1 cellular context compared by ENCODE assay signal in the genomic region with DNA sequence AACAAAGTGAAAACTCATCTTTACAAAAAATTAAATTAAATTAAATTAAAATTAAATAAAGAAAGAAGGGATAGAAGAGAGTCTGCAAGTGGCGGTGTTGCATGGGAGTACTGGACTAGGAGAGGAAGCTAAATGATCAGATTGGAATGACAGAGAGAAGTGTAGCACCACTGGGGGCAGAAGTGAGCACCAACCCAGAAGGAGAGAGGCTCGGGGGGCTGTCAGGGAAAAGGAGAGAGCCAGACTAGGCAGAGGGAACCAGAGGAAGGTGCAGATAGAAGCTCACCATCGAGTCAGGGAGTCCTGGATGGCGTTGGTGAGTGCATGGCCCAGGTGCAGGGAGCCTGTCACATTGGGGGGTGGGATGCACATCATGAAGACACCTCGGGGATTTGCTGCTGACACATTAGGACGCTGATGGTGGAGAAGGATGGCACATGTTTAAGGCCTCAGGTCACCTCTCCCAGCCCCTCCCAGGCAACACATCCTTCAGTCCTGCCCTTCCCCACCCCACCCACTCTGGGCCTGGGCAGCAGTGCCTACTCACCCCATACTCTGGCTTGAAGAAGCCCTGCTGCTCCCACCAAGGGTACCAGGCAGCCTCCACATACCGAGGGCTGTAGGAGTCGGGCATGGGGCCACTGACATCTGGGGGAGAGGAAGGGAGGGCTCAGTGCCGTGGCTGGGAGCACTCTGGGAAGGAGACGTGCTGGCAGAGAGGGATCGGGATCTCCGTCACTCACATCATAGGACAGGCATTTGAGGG.
TF ChIP-seq lines count a peak whose summit lies in the region.

No MANE protein-coding gene starts in this region.

TF ChIP-seq in HCT116, 20 proteins besides CTCF, POLR2A, EP300 and RAD21:
- TF ChIP-seq ZNF274 (IDR thresholded peaks at IDR 0.05; ENCODE audit: low read depth, low read length) (no peak), FOSL1 (IDR thresholded peaks at IDR 0.05; ENCODE audit: low read depth) (no peak), YY1 (IDR thresholded peaks at IDR 0.05; ENCODE audit: extremely low read depth, insufficient replicate concordance, low read depth, low read length) (no peak), ELF1 (IDR thresholded peaks at IDR 0.05; ENCODE audit: borderline replicate concordance, low read depth) (no peak), CBX3 (IDR thresholded peaks at IDR 0.05; ENCODE audit: low read depth) (no peak)
- TF ChIP-seq, protein P1, sequence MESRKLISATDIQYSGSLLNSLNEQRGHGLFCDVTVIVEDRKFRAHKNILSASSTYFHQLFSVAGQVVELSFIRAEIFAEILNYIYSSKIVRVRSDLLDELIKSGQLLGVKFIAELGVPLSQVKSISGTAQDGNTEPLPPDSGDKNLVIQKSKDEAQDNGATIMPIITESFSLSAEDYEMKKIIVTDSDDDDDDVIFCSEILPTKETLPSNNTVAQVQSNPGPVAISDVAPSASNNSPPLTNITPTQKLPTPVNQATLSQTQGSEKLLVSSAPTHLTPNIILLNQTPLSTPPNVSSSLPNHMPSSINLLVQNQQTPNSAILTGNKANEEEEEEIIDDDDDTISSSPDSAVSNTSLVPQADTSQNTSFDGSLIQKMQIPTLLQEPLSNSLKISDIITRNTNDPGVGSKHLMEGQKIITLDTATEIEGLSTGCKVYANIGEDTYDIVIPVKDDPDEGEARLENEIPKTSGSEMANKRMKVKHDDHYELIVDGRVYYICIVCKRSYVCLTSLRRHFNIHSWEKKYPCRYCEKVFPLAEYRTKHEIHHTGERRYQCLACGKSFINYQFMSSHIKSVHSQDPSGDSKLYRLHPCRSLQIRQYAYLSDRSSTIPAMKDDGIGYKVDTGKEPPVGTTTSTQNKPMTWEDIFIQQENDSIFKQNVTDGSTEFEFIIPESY (IDR thresholded peaks at IDR 0.05; ENCODE audit: extremely low read depth, insufficient replicate concordance, low read length) = no peak
